Comparison of ENCODE assay signal across 8 cellular contexts in the genomic region with DNA sequence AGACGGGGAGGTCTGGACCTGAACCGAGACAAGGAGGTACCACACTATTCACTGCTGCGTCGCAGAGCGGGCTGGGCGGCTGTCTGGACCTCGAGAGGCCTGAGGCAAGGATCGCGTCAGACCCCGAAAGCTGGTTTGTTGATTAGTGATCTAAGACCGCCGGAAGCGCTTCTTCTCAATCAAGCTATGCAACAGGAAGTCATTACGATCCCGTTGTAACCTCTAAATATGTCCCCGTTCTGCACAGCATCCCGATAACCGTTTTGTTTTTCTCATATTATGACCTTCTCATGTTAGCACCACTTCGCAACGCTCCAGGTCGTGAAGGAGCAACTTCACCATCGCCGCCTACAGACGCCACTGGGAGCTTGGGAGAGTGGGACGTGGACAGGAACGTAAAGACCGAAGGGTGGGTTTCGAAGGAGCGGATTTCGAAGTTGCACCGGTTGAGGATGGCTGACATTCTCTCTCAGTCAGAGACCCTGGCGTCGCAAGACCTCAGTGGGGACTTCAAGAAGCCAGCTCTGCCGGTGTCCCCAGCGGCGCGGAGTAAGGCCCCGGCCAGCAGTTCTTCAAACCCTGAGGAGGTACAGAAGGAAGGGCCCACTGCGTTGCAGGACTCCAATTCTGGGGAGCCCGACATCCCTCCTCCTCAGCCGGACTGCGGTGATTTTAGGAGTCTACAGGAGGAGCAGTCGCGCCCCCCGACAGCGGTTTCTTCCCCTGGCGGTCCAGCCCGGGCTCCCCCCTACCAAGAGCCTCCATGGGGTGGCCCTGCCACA. TPM values are rescaled to one million over a fixed set of nuclear protein-coding genes. Genes with fewer than 3 reads are reported as not detected.
DNase-seq lines count a peak whose midpoint lies in the region; ATAC-seq, FAIRE-seq and TF ChIP-seq lines count a peak whose summit lies in the region.

A gene with protein sequence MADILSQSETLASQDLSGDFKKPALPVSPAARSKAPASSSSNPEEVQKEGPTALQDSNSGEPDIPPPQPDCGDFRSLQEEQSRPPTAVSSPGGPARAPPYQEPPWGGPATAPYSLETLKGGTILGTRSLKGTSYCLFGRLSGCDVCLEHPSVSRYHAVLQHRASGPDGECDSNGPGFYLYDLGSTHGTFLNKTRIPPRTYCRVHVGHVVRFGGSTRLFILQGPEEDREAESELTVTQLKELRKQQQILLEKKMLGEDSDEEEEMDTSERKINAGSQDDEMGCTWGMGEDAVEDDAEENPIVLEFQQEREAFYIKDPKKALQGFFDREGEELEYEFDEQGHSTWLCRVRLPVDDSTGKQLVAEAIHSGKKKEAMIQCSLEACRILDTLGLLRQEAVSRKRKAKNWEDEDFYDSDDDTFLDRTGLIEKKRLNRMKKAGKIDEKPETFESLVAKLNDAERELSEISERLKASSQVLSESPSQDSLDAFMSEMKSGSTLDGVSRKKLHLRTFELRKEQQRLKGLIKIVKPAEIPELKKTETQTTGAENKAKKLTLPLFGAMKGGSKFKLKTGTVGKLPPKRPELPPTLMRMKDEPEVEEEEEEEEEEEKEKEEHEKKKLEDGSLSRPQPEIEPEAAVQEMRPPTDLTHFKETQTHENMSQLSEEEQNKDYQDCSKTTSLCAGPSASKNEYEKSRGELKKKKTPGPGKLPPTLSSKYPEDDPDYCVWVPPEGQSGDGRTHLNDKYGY (plus strand): TSS at position 427 of the 782 bp plus-strand sequence. CDS start 26 bp downstream, at position 453.
A gene with protein sequence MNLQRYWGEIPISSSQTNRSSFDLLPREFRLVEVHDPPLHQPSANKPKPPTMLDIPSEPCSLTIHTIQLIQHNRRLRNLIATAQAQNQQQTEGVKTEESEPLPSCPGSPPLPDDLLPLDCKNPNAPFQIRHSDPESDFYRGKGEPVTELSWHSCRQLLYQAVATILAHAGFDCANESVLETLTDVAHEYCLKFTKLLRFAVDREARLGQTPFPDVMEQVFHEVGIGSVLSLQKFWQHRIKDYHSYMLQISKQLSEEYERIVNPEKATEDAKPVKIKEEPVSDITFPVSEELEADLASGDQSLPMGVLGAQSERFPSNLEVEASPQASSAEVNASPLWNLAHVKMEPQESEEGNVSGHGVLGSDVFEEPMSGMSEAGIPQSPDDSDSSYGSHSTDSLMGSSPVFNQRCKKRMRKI (minus strand): TSS at position 152 of the 782 bp plus-strand sequence. CDS start 1,422 bp downstream, outside the sequence.

- H3K4me1 ChIP-seq in hepatocyte (ENCODE audit: insufficient read depth): peaks cover 15% of the 10 kb centered on the region
- H3K4me1 ChIP-seq in aorta (ENCODE audit: control insufficient read depth in 1 of 2, insufficient read depth in 2 of 2, low read length in 2 of 2): peaks cover 0 to 3% of the 10 kb centered on the region in 2 donors

- H3K27ac ChIP-seq in hepatocyte: peak within 1 kb of the TSS; percentile 99
- peak within 1 kb of the TSS; percentile 63 to 96 for H3K27ac ChIP-seq in aorta (ENCODE audit: low read depth in 1 of 2, low read length in 2 of 2)

- under 1% methylated on average over 48 of the region's 48 CpGs for WGBS in hepatocyte (ENCODE audit: low lambda C conversion rate, missing lambda C conversion rate)
- 0% methylated on average over 48 of the region's 48 CpGs for WGBS in aorta, 2 donors

- H3K79me2 ChIP-seq in hepatocyte: peaks cover 65% of the 10 kb centered on the region

- ATAC-seq in HG02885 (IDR thresholded peaks at IDR 0.05; ENCODE audit: poor library complexity, unreplicated experiment) (peak; percentile 79), aorta (ENCODE audit: low FRiP score) (peak; percentile 95)

- H3K4me1 Mint-ChIP-seq in T-helper 2 cell treated with Interferon-gamma antibody and Interleukin-4, amounts not matched to agents 5 μg/mL and 100 μg/mL, for 36 hours (ENCODE audit: low read depth): peaks cover 33% of the 10 kb centered on the region

- peak within 1 kb of the TSS; percentile 98 for H3K4me3 Mint-ChIP-seq in T-helper 2 cell treated with Interferon-gamma antibody and Interleukin-4, amounts not matched to agents 5 μg/mL and 100 μg/mL, for 36 hours

- in situ Hi-C loops in astrocyte of the cerebellum (cut with HindIII; ENCODE audit: low sequenced_read_pairs): no loop called here

- TF ChIP-seq CTCF in astrocyte of the cerebellum (IDR thresholded peaks at IDR 0.05; ENCODE audit: low read depth, low read length, missing control alignments) (no peak), hepatocyte (IDR thresholded peaks at IDR 0.05; ENCODE audit: poor library complexity) (peak; percentile 9)

- peak within 1 kb of the TSS; percentile 99 for H3K27ac Mint-ChIP-seq in T-helper 2 cell treated with Interferon-gamma antibody and Interleukin-4, amounts not matched to agents 5 μg/mL and 100 μg/mL, for 36 hours

- FAIRE-seq in GM12892 (lab: Jason Lieb, UNC): peak; percentile 95

- no peaks in the 10 kb centered on the region for H4K20me1 ChIP-seq in hepatocyte (ENCODE audit: insufficient read depth, poor library complexity, severe bottlenecking)

- peaks cover 49% of the 10 kb centered on the region for H3K36me3 Mint-ChIP-seq in T-helper 2 cell treated with Interferon-gamma antibody and Interleukin-4, amounts not matched to agents 5 μg/mL and 100 μg/mL, for 36 hours (ENCODE audit: low read depth)

- peaks cover 7% of the 10 kb centered on the region for H3K36me3 ChIP-seq in hepatocyte (replicated peaks; ENCODE audit: insufficient read depth, low read depth)
- peaks cover 0 to 2% of the 10 kb centered on the region in 2 donors for H3K36me3 ChIP-seq in aorta (ENCODE audit: control insufficient read depth in 1 of 2, insufficient read depth in 2 of 2, low read length in 1 of 2)

- H3K27me3 ChIP-seq in hepatocyte (no peaks in the 10 kb centered on the region), aorta (ENCODE audit: control insufficient read depth in 1 of 2, insufficient read depth in 2 of 2, low read length in 1 of 2) (no peaks in the 10 kb centered on the region)

- H3K4me3 ChIP-seq in astrocyte of the cerebellum (ENCODE audit: low read depth, low read length) (peak within 1 kb of the TSS; percentile 95), hepatocyte (peak within 1 kb of the TSS; percentile 89), aorta (ENCODE audit: low read length in 2 of 2) (peak within 1 kb of the TSS; percentile 73 to 79)

- no peaks in the 10 kb centered on the region for H3K9me2 ChIP-seq in hepatocyte (replicated peaks; ENCODE audit: insufficient read depth)

- TF ChIP-seq POLR2A in GM12892 (IDR thresholded peaks at IDR 0.05; ENCODE audit: low read depth, low read length): peak; percentile 90

- no peaks in the 10 kb centered on the region for H3K9me3 ChIP-seq in hepatocyte (ENCODE audit: low read depth)
- no peaks in the 10 kb centered on the region for H3K9me3 ChIP-seq in aorta (ENCODE audit: control insufficient read depth, low read length)

- no peaks in the 10 kb centered on the region for H3K27me3 Mint-ChIP-seq in T-helper 2 cell treated with Interferon-gamma antibody and Interleukin-4, amounts not matched to agents 5 μg/mL and 100 μg/mL, for 36 hours (ENCODE audit: low read depth)

- DNase-seq in GM12892 (ENCODE audit: insufficient read length) (peak; percentile 54), NCI-H187 treated with DMSO at 0.1 percent for 48 hours (lab: John Stamatoyannopoulos, UW) (peak; percentile 55), astrocyte of the cerebellum (ENCODE audit: low read depth) (peak; percentile 75), hepatocyte (ENCODE audit: low spot score) (peak; percentile 83), renal cortical epithelial cell (ENCODE audit: low read depth) (peak; percentile 81), aorta (peak; percentile 73 to 87)
- DNase-seq in T-helper 2 cell treated with Interferon-gamma antibody and Interleukin-4, amounts not matched to agents 5 μg/mL and 100 μg/mL, for 36 hours (ENCODE audit: low spot score): peak; percentile 73

- peak within 1 kb of the TSS; percentile 97 for H2AFZ ChIP-seq in hepatocyte

- H3K9me3 Mint-ChIP-seq in T-helper 2 cell treated with Interferon-gamma antibody and Interleukin-4, amounts not matched to agents 5 μg/mL and 100 μg/mL, for 36 hours: no peaks in the 10 kb centered on the region

- intact Hi-C loops in aorta (cut with DNase I): no loop called here

- H3K4me2 ChIP-seq in hepatocyte: peak within 1 kb of the TSS; percentile 96

RNA-seq across cellular contexts. Expression of the first gene that starts in this region (rescaled TPM):
- 20.0 TPM for polyA plus RNA-seq in GM12892 (2012; ENCODE audit: missing spikeins)
- total RNA-seq in hepatocyte (20.6 and 21.1 TPM in 2 replicates), renal cortical epithelial cell (30.2 and 39.1 TPM in 2 replicates), aorta (10 to 100 TPM; 17.8 to 19.7 TPM)
- polyA plus RNA-seq in hepatocyte (21.9 and 22.1 TPM in 2 replicates), aorta (10 to 100 TPM; 10.3 to 16.1 TPM)

RNA-seq across cellular contexts. Expression of the second gene that starts in this region (rescaled TPM):
- 17.5 TPM for polyA plus RNA-seq in GM12892 (2012; ENCODE audit: missing spikeins)
- total RNA-seq in hepatocyte (32.3 and 43.3 TPM in 2 replicates), renal cortical epithelial cell (15.3 and 31.9 TPM in 2 replicates), aorta (10 to 100 TPM; 25.2 to 32.1 TPM)
- polyA plus RNA-seq in hepatocyte (27.3 and 30.7 TPM in 2 replicates), aorta (10 to 100 TPM in 1 of 2 donors, 1 to 10 TPM in 1; 9.4 to 45.5 TPM)

Comparison
In these comparisons a context has a peak if more than half of its experiments do, and no peak if none do; other contexts are left out.
1. Peak in every context shown above with its lines: DNase-seq, ATAC-seq, H3K4me3 ChIP-seq and H3K27ac ChIP-seq.